In genomic region chr16:73026754-73027654, GRCh38 we compare ENCODE assay signal across 13 cellular contexts. TPM values are rescaled to one million over a fixed set of nuclear protein-coding genes. Genes with fewer than 3 reads are reported as not detected.
DNase-seq lines count a peak whose midpoint lies in the region; ATAC-seq, FAIRE-seq and TF ChIP-seq lines count a peak whose summit lies in the region.
"Had no signal": no experiment of that assay in that cellular context is flagged by ENCODE, and none has a peak within 500 bp of the region (broad histone marks: within the 10 kb centered on the region; RNA-seq: fewer than 3 reads in every experiment).

No MANE protein-coding gene starts in this region.

- H3K4me3 Mint-ChIP-seq in endodermal cell (no peak overlapping the region), nephron progenitor cell (peak overlapping the region; percentile 70)
- no peak overlapping the region for H3K4me3 Mint-ChIP-seq in CD8-positive, alpha-beta T cell
- H3K4me3 Mint-ChIP-seq: IgD-negative memory B cell had no signal

- H3K9me3 Mint-ChIP-seq in endodermal cell (no peaks in the 10 kb centered on the region), nephron progenitor cell (no peaks in the 10 kb centered on the region)
- no peaks in the 10 kb centered on the region for H3K9me3 Mint-ChIP-seq in CD8-positive, alpha-beta T cell
- H3K9me3 Mint-ChIP-seq: IgD-negative memory B cell had no signal

- H3K36me3 Mint-ChIP-seq in endodermal cell (ENCODE audit: low read depth) (no peaks in the 10 kb centered on the region), nephron progenitor cell (ENCODE audit: low read depth) (no peaks in the 10 kb centered on the region)
- no peaks in the 10 kb centered on the region for H3K36me3 Mint-ChIP-seq in CD8-positive, alpha-beta T cell
- H3K36me3 Mint-ChIP-seq: IgD-negative memory B cell had no signal

- H3K9me3 ChIP-seq in endodermal cell (ENCODE audit: control insufficient read depth, low read length) (no peaks in the 10 kb centered on the region), gastrocnemius medialis (no peaks in the 10 kb centered on the region)
- no peaks in the 10 kb centered on the region for H3K9me3 ChIP-seq in CD8-positive, alpha-beta T cell (ENCODE audit: low read length)

- H3K36me3 ChIP-seq in endodermal cell (ENCODE audit: control insufficient read depth, insufficient read depth, low read length) (no peaks in the 10 kb centered on the region), gastrocnemius medialis (no peaks in the 10 kb centered on the region)
- no peaks in the 10 kb centered on the region for H3K36me3 ChIP-seq in CD8-positive, alpha-beta T cell (ENCODE audit: insufficient read depth, low read length)

- CTCF ChIA-PET in CD8-positive, alpha-beta T cell (lab: Charles Lee) = no interaction called here

- POLR2A ChIA-PET in CD8-positive, alpha-beta T cell (lab: Charles Lee) = no interaction called here

- H3K4me1 Mint-ChIP-seq in endodermal cell = peaks cover 31% of the 10 kb centered on the region
- peaks cover 95% of the 10 kb centered on the region for H3K4me1 Mint-ChIP-seq in nephron progenitor cell
- H3K4me1 Mint-ChIP-seq in CD8-positive, alpha-beta T cell (ENCODE audit: low read depth) = no peaks in the 10 kb centered on the region

- intact Hi-C loops in gastrocnemius medialis (cut with DNase I; ENCODE audit: low total_unique reads) = loop anchor here (2.0 kb wide), 1 partner anchor 36 kb away; no protein-coding TSS in a partner anchor
- intact Hi-C loops in CD8-positive, alpha-beta T cell (cut with DNase I, micrococcal nuclease) = no loop called here

- H3K27me3 ChIP-seq in endodermal cell (ENCODE audit: control insufficient read depth, insufficient read depth, low read length, poor library complexity, severe bottlenecking) (peaks cover 90% of the 10 kb centered on the region), gastrocnemius medialis (no peaks in the 10 kb centered on the region)
- H3K27me3 ChIP-seq in CD8-positive, alpha-beta T cell (ENCODE audit: insufficient read depth, low read length) = peaks cover 2% of the 10 kb centered on the region

- H3K27me3 Mint-ChIP-seq in endodermal cell (ENCODE audit: insufficient read depth) = peaks cover 99% of the 10 kb centered on the region
- peaks cover 14% of the 10 kb centered on the region for H3K27me3 Mint-ChIP-seq in nephron progenitor cell (ENCODE audit: low read depth, poor library complexity)
- peaks cover 2% of the 10 kb centered on the region for H3K27me3 Mint-ChIP-seq in CD8-positive, alpha-beta T cell (ENCODE audit: low read depth)
- H3K27me3 Mint-ChIP-seq: IgD-negative memory B cell had no signal

- H3K27ac ChIP-seq in endodermal cell (ENCODE audit: low read depth, low read length) = no peak overlapping the region
- H3K27ac ChIP-seq in gastrocnemius medialis = peak overlapping the region; percentile 78 to 89 (median 82)
- no peak overlapping the region for H3K27ac ChIP-seq in CD8-positive, alpha-beta T cell (ENCODE audit: low read depth, low read length)
- H3K27ac ChIP-seq: PC-9 had no signal

- in situ Hi-C loops in gastrocnemius medialis (cut with MboI; ENCODE audit: low sequenced_read_pairs in 4 of 4) = no loop called here

- no peak overlapping the region for H3K9ac ChIP-seq in endodermal cell (ENCODE audit: extremely low read depth, low read length, poor library complexity, severe bottlenecking)

- DNase-seq in HTR-8/SVneo (ENCODE audit: insufficient read length, low spot score) = no peak
- DNase-seq in endodermal cell = peak; percentile 17
- no peak for DNase-seq in nephron progenitor cell
- DNase-seq in gastrocnemius medialis = no peak
- DNase-seq in central memory CD4-positive, alpha-beta T cell = no peak
- DNase-seq in CD8-positive, alpha-beta T cell = no peak
- DNase-seq: GOT3, NCI-H1930, NCI-H446, NCI-H748 treated with DMSO at 0.1 percent for 48 hours, PC-9 had no signal

- H3K4me1 ChIP-seq in endodermal cell (ENCODE audit: control insufficient read depth, insufficient read depth, low read length) = peaks cover 17% of the 10 kb centered on the region
- H3K4me1 ChIP-seq in gastrocnemius medialis = peaks cover 60 to 94% of the 10 kb centered on the region in 2 donors
- H3K4me1 ChIP-seq in CD8-positive, alpha-beta T cell (ENCODE audit: insufficient read depth, low read length) = no peaks in the 10 kb centered on the region

- WGBS in endodermal cell (ENCODE audit: insufficient coverage in 1 of 2, insufficient read length in 1 of 2), 2 experiments = 93 to 94% methylated on average over 7 to 13 of the region's 13 CpGs

- H3K4me3 ChIP-seq in endodermal cell (ENCODE audit: low read length) (no peak overlapping the region), gastrocnemius medialis (peak overlapping the region in 2 of 4 donors; percentile 0 to 7)
- H3K4me3 ChIP-seq in CD8-positive, alpha-beta T cell (ENCODE audit: low read depth, low read length) = no peak overlapping the region
- H3K4me3 ChIP-seq: PC-9 had no signal

- H3K27ac Mint-ChIP-seq in endodermal cell = no peak overlapping the region
- H3K27ac Mint-ChIP-seq in nephron progenitor cell = peak overlapping the region; percentile 97
- H3K27ac Mint-ChIP-seq in CD8-positive, alpha-beta T cell = no peak overlapping the region
- H3K27ac Mint-ChIP-seq: IgD-negative memory B cell had no signal

- no peak for TF ChIP-seq CTCF in endodermal cell (conservative IDR thresholded peaks at IDR 0.05)
- TF ChIP-seq CTCF in nephron progenitor cell (IDR thresholded peaks at IDR 0.05) = no peak
- no peak for TF ChIP-seq CTCF in gastrocnemius medialis (IDR thresholded peaks at IDR 0.05 in 4 of 5, conservative IDR thresholded peaks at IDR 0.05 in 1 of 5)
- TF ChIP-seq CTCF in CD8-positive, alpha-beta T cell (IDR thresholded peaks at IDR 0.05) = no peak

- peak; percentile 59 to 81 for ATAC-seq in gastrocnemius medialis
- no peak for ATAC-seq in GM19035 (IDR thresholded peaks at IDR 0.05; ENCODE audit: unreplicated experiment)
- ATAC-seq in CD8-positive, alpha-beta T cell = no peak

- peak; percentile 66 for FAIRE-seq in HTR-8/SVneo (lab: Jason Lieb, UNC)

- TF ChIP-seq POLR2A in gastrocnemius medialis (IDR thresholded peaks at IDR 0.05) = peak; percentile 17 to 28

RNA-seq across cellular contexts. Expression of gene ZFHX3, which starts 20.9 kb away (rescaled TPM):
- total RNA-seq in endodermal cell (1 to 10 TPM in 1 of 2 donors, under 1 TPM in 1; 0.79 to 2.2 TPM), gastrocnemius medialis (10 to 100 TPM; 14.0 to 28.5 (median 27.3) TPM)
- 9.3 TPM for polyA plus RNA-seq in endodermal cell (2013, experiment 1 of 2)
- polyA plus RNA-seq in endodermal cell (2013, experiment 2 of 2) = 10.4 TPM
- under 1 TPM; 0.22 to 0.33 TPM for total RNA-seq in CD8-positive, alpha-beta T cell

Comparison
In these comparisons a context has a peak if more than half of its experiments do, and no peak if none do; other contexts are left out.
1. H3K27ac ChIP-seq: peak in gastrocnemius medialis (4 of 4); none in endodermal cell (single experiment) and CD8-positive, alpha-beta T cell (single experiment).
2. ATAC-seq: peak in gastrocnemius medialis (2 of 2); none in GM19035 (single experiment) and CD8-positive, alpha-beta T cell (single experiment).
3. RNA of gene ZFHX3, which starts 20.9 kb away (total RNA-seq): 14.0 to 28.5 TPM in gastrocnemius medialis; 0.79 to 2.2 TPM in endodermal cell and 0.22 to 0.33 TPM in CD8-positive, alpha-beta T cell; every median in the first group is over 4 times any median in the second.